1 cellular context compared by ENCODE assay signal in genomic region chr6:27795697-27796494, GRCh38.
A peak's percentile ranks its signal among the peaks of the same experiment; 100 is the strongest.
TF ChIP-seq lines count a peak whose summit lies in the region.

No MANE protein-coding gene starts in this region.

TF ChIP-seq in HepG2, 621 proteins besides CTCF, POLR2A, EP300 and RAD21 (continued from another document):
- TF ChIP-seq ZBTB4 (CRISPR knock-in tag; IDR thresholded peaks at IDR 0.05; ENCODE audit: borderline replicate concordance) (no peak), SMAD1 (CRISPR knock-in tag; IDR thresholded peaks at IDR 0.05; ENCODE audit: borderline replicate concordance, low read depth) (no peak), ATF6 (CRISPR knock-in tag; conservative IDR thresholded peaks at IDR 0.05) (peak; percentile 82; the same call in 1 of the 2 replicates), ZNF557 (CRISPR knock-in tag; IDR thresholded peaks at IDR 0.05) (0 out of 2 replicates have a peak, but pooled peaks have one; percentile 60), HOXA5 (CRISPR knock-in tag; IDR thresholded peaks at IDR 0.05) (peak; percentile 92), ATF1 (CRISPR knock-in tag; IDR thresholded peaks at IDR 0.05) (peak; percentile 47; the same call in 1 of the 2 replicates), TAF15 (IDR thresholded peaks at IDR 0.05; ENCODE audit: low read depth, low read length, poor library complexity, severe bottlenecking) (no peak), MAFG (CRISPR knock-in tag; IDR thresholded peaks at IDR 0.05) (no peak), E2F1 (CRISPR knock-in tag; IDR thresholded peaks at IDR 0.05) (no peak), CBX5 (CRISPR knock-in tag; IDR thresholded peaks at IDR 0.05; ENCODE audit: borderline replicate concordance) (0 out of 2 replicates have a peak, but pooled peaks have one; percentile 30), ZNF3 (CRISPR knock-in tag; IDR thresholded peaks at IDR 0.05) (no peak), ZNF670 (CRISPR knock-in tag; IDR thresholded peaks at IDR 0.05; ENCODE audit: borderline replicate concordance) (peak; percentile 49; the same call in 1 of the 2 replicates), ADNP (CRISPR knock-in tag; IDR thresholded peaks at IDR 0.05) (no peak), KMT2A (CRISPR knock-in tag; IDR thresholded peaks at IDR 0.05) (0 out of 2 replicates have a peak, but pooled peaks have one; percentile 34), HOXA3 (CRISPR knock-in tag; IDR thresholded peaks at IDR 0.05) (peak; percentile 25; the same call in 1 of the 2 replicates), MIER2 (CRISPR knock-in tag; IDR thresholded peaks at IDR 0.05) (0 out of 2 replicates have a peak, but pooled peaks have one; percentile 19), RFXAP (CRISPR knock-in tag; IDR thresholded peaks at IDR 0.05; ENCODE audit: borderline replicate concordance) (no peak; the same call in 1 of the 2 replicates), GABPA (IDR thresholded peaks at IDR 0.05; ENCODE audit: low read depth, low read length) (no peak), GABPA (CRISPR knock-in tag; IDR thresholded peaks at IDR 0.05; ENCODE audit: low read depth) (peak; percentile 56)
